11 cellular contexts compared by ENCODE assay signal in genomic region chrX:73819864-73820558, GRCh38. TPM values are rescaled to one million over a fixed set of nuclear protein-coding genes. Genes with fewer than 3 reads are reported as not detected.
DNase-seq lines count a peak whose midpoint lies in the region; FAIRE-seq and TF ChIP-seq lines count a peak whose summit lies in the region.
"Not testable (repeated sequence)": the region's sequence is repeated elsewhere in the genome, so short reads cannot be mapped to it uniquely, and the experiment has no call there.
"Had no signal": no experiment of that assay in that cellular context is flagged by ENCODE, and none has a peak within 500 bp of the region (broad histone marks: within the 10 kb centered on the region; RNA-seq: fewer than 3 reads in every experiment).

No MANE protein-coding gene starts in this region.

- H2AFZ ChIP-seq in Karpas-422 (ENCODE audit: low read length); astrocyte (ENCODE audit: low read depth, low read length): not testable (repeated sequence)

- H3K4me3 ChIP-seq in HEK293 (ENCODE audit: low read depth, low read length); Karpas-422 (ENCODE audit: low read length); astrocyte (ENCODE audit: insufficient read depth, low read depth, low read length): not testable (repeated sequence)

- peaks cover 56% of the 10 kb centered on the region for H3K4me1 ChIP-seq in HEK293 (ENCODE audit: control insufficient read depth, insufficient read depth, low read length)
- not testable (repeated sequence) for H3K4me1 ChIP-seq in Karpas-422 (ENCODE audit: low read length); astrocyte (ENCODE audit: insufficient read depth, low read length)

- FAIRE-seq in GM19239 (lab: Jason Lieb, UNC) = peak; percentile 53
- peak; percentile 41 for FAIRE-seq in astrocyte (lab: Jason Lieb, UNC)

- H3K4me2 ChIP-seq in Karpas-422 (ENCODE audit: low read depth, low read length, poor library complexity, severe bottlenecking); astrocyte (ENCODE audit: low read length): not testable (repeated sequence)

- not testable (repeated sequence) for DNase-seq in GM19239 (ENCODE audit: insufficient read length, low spot score); HEK293T (ENCODE audit: extremely low spot score); astrocyte (ENCODE audit: low read depth)
- peak; percentile 40 for DNase-seq in Karpas-422

- not testable (repeated sequence) for H3K27me3 ChIP-seq in Karpas-422 (ENCODE audit: low read length); astrocyte (ENCODE audit: insufficient read depth, low read length)

- not testable (repeated sequence) for H3K27ac Mint-ChIP-seq in astrocyte (ENCODE audit: unreplicated experiment)

- H3K36me3 ChIP-seq in HEK293 (ENCODE audit: control insufficient read depth in 2 of 2, insufficient read depth in 1 of 2, low read length in 2 of 2) = peaks cover 45 to 61% of the 10 kb centered on the region in 2 experiments
- not testable (repeated sequence) for H3K36me3 ChIP-seq in Karpas-422 (ENCODE audit: insufficient read depth, low read length); astrocyte (ENCODE audit: insufficient read depth, low read length)

- H3K79me2 ChIP-seq in Karpas-422 (ENCODE audit: low read length); astrocyte (ENCODE audit: insufficient read depth, low read length): not testable (repeated sequence)

- H3K9me2 ChIP-seq in Karpas-422 (replicated peaks; ENCODE audit: insufficient read depth, low read length) = not testable (repeated sequence)

- CTCF ChIA-PET in HEK293 (lab: Yijun Ruan, JAX) = interaction anchor here (0.6 to 0.7 kb wide), 3 partner anchors 47 to 732 kb away, joined by 3 read pairs; no protein-coding TSS in a partner anchor
- CTCF ChIA-PET in HEK293T (lab: Yijun Ruan, JAX) = not testable (repeated sequence)

- H3K9ac ChIP-seq in Karpas-422 (ENCODE audit: low read length); astrocyte (ENCODE audit: low read length): not testable (repeated sequence)

- H3K36me3 Mint-ChIP-seq in astrocyte (ENCODE audit: low read depth, unreplicated experiment) = not testable (repeated sequence)

- not testable (repeated sequence) for H3K27me3 Mint-ChIP-seq in astrocyte (ENCODE audit: low read depth, unreplicated experiment)

- POLR2A ChIA-PET in HEK293 (lab: Yijun Ruan, JAX) = interaction anchor here (0.8 to 1.4 kb wide), 4 partner anchors 11 to 31 kb away, joined by 3 to 8 read pairs (median 3); no protein-coding TSS in a partner anchor
- POLR2A ChIA-PET in HEK293T (lab: Yijun Ruan, JAX) = not testable (repeated sequence)

- not testable (repeated sequence) for H3K9me3 Mint-ChIP-seq in astrocyte (ENCODE audit: unreplicated experiment)

- not testable (repeated sequence) for H3K4me1 Mint-ChIP-seq in astrocyte (ENCODE audit: low read depth, unreplicated experiment)

- not testable (repeated sequence) for H3K4me3 Mint-ChIP-seq in astrocyte (ENCODE audit: unreplicated experiment)

- not testable (repeated sequence) for TF ChIP-seq CTCF in HEK293 (tag by site-specific recombination; IDR thresholded peaks at IDR 0.05); astrocyte (IDR thresholded peaks at IDR 0.05; ENCODE audit: insufficient read depth, low read depth, low read length)

- H3K9me3 ChIP-seq in HEK293 (ENCODE audit: control insufficient read depth, insufficient read depth, low read depth, low read length); Karpas-422 (ENCODE audit: low read length); astrocyte (ENCODE audit: insufficient read depth, low read depth, low read length): not testable (repeated sequence)

- H4K20me1 ChIP-seq in Karpas-422 (ENCODE audit: insufficient read depth, low read depth, low read length); astrocyte (ENCODE audit: insufficient read depth, low read length): not testable (repeated sequence)

- peak overlapping the region; percentile 69 for H3K27ac ChIP-seq in HEK293 (ENCODE audit: extremely low read depth, low read depth, low read length)
- H3K27ac ChIP-seq in Karpas-422 (ENCODE audit: low read length); astrocyte (ENCODE audit: low read depth, low read length): not testable (repeated sequence)

TF ChIP-seq in HEK293, 187 proteins besides CTCF, POLR2A, EP300 and RAD21 (continues in another document):
- TF ChIP-seq ZNF610 (tag by site-specific recombination; IDR thresholded peaks at IDR 0.05; ENCODE audit: borderline replicate concordance) = peak; percentile 14; the same call in 1 of the 2 replicates
- peak; percentile 15; the same call in 1 of the 2 replicates for TF ChIP-seq ZNF239 (tag by site-specific recombination; IDR thresholded peaks at IDR 0.05)
- TF ChIP-seq HIC1 (tag by site-specific recombination; IDR thresholded peaks at IDR 0.05) = peak; percentile 99
- TF ChIP-seq ZEB2 (tag by site-specific recombination; IDR thresholded peaks at IDR 0.05) = peak; percentile 82
- TF ChIP-seq IKZF3 (tag by site-specific recombination; IDR thresholded peaks at IDR 0.05) = peak; percentile 89

TF ChIP-seq in HEK293T, 16 proteins besides CTCF, POLR2A, EP300 and RAD21:
- TF ChIP-seq ZNF384 (IDR thresholded peaks at IDR 0.05) = peak; percentile 10; the same call in 1 of the 2 replicates

RNA-seq across cellular contexts. Expression of gene XIST, which starts 32.5 kb away (rescaled TPM):
- 127 and 256 TPM in 2 replicates for total RNA-seq in Karpas-422 (2014; rRNA removed; shearing (Covaris generic); ENCODE audit: low replicate concordance)
- total RNA-seq in astrocyte = not detected in 2 replicates
- total RNA-seq: A172; B cell; CD4-positive, alpha-beta memory T cell; CD4-positive, alpha-beta T cell; CD8-positive, alpha-beta memory T cell; CD8-positive, alpha-beta T cell had no signal
